Comparison of ENCODE assay signal across 17 cellular contexts in the genomic region with DNA sequence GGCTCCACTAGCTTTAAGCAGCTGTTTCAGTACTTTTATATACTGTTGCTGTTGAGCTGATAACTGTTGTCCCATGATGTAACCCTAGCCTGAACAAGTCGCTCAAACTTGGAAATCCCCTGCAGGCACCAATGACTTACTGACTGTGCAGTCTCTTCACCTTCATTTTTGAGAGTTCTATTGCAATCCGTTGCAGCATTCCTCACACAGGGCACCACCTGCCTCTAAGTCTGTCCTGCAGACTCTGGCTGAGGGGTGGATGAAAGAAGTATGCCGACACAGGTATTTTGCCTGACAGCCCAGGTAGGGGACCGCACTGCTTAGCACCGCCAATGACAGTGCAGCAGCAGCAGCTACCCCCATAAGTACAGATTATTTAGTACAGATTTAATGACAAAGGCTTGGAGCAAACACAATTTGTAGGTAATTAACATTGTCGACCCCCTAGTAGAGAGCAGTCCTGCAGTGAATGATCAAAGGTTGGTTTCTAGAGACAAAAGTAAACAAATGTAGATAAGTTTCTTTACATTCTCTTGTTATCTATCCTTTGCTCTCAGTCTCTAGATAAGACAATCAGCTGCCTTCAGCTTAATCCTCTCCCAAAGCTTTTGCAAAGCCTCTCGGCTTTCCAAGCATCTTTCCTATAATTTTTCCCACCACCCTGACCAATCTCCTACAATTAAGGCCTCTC.
A peak's percentile ranks its signal among the peaks of the same experiment; 100 is the strongest.
DNase-seq lines count a peak whose midpoint lies in the region; TF ChIP-seq lines count a peak whose summit lies in the region.
"Had no signal": no experiment of that assay in that cellular context is flagged by ENCODE, and none has a peak within 500 bp of the region (broad histone marks: within the 10 kb centered on the region; RNA-seq: fewer than 3 reads in every experiment).

No MANE protein-coding gene starts in this region.

- in situ Hi-C loops in brain microvascular endothelial cell (cut with HindIII; ENCODE audit: low pct_ligation_motif_present, low sequenced_read_pairs) = no loop called here

- H2AFZ ChIP-seq in Karpas-422 (ENCODE audit: low read length) = no peak overlapping the region

- peaks cover 11% of the 10 kb centered on the region for H3K4me1 Mint-ChIP-seq in Caco-2 (ENCODE audit: low read depth, unreplicated experiment)
- H3K4me1 Mint-ChIP-seq: CD4-positive, alpha-beta memory T cell had no signal

- H3K36me3 ChIP-seq in Caco-2 (ENCODE audit: control insufficient read depth, insufficient read depth, low read length) (no peaks in the 10 kb centered on the region), HUES48 (ENCODE audit: control insufficient read depth, insufficient read depth, low read length) (no peaks in the 10 kb centered on the region), brain microvascular endothelial cell (replicated peaks) (no peaks in the 10 kb centered on the region), mesendoderm (ENCODE audit: control insufficient read depth, insufficient read depth, low read length) (no peaks in the 10 kb centered on the region), Karpas-422 (ENCODE audit: insufficient read depth, low read length) (no peaks in the 10 kb centered on the region)

- TF ChIP-seq CTCF in Caco-2 (IDR thresholded peaks at IDR 0.05; ENCODE audit: insufficient read depth in 1 of 2, low read depth in 1 of 2, low read length in 1 of 2, severe bottlenecking in 1 of 2, unreplicated experiment in 1 of 2) (no peak), brain microvascular endothelial cell (IDR thresholded peaks at IDR 0.05; ENCODE audit: low read depth, low read length, missing control alignments) (no peak)

- H3K27me3 ChIP-seq in Caco-2 (replicated peaks; ENCODE audit: control insufficient read depth, insufficient read depth, low read length) (no peaks in the 10 kb centered on the region), HUES48 (ENCODE audit: control insufficient read depth, insufficient read depth, low read length) (no peaks in the 10 kb centered on the region), brain microvascular endothelial cell (replicated peaks) (no peaks in the 10 kb centered on the region), mesendoderm (ENCODE audit: insufficient read depth, low read length, poor library complexity) (no peaks in the 10 kb centered on the region), Karpas-422 (ENCODE audit: low read length) (no peaks in the 10 kb centered on the region)

- H2BK5ac ChIP-seq in mesendoderm (ENCODE audit: low read length) = no peak overlapping the region

- POLR2A ChIA-PET in Caco-2 (lab: Charles Lee) = no interaction called here

- H4K8ac ChIP-seq in mesendoderm (ENCODE audit: low read depth, low read length) = no peak overlapping the region

- H3K4ac ChIP-seq in mesendoderm (ENCODE audit: low read depth, low read length) = no peak overlapping the region

- H3K4me3 ChIP-seq in Caco-2 (ENCODE audit: low read depth, low read length) (no peak overlapping the region), HUES48 (ENCODE audit: low read depth, low read length) (no peak overlapping the region), brain microvascular endothelial cell (ENCODE audit: low read depth, low read length) (no peak overlapping the region), mesendoderm (ENCODE audit: low read length) (no peak overlapping the region), Karpas-422 (ENCODE audit: low read length) (no peak overlapping the region)

- no peak overlapping the region for H2BK15ac ChIP-seq in mesendoderm (replicated peaks; ENCODE audit: low read depth)

- H3K36me3 Mint-ChIP-seq in Caco-2 (ENCODE audit: insufficient read depth, unreplicated experiment) = peaks cover 22% of the 10 kb centered on the region
- H3K36me3 Mint-ChIP-seq: CD4-positive, alpha-beta memory T cell had no signal

- CTCF ChIA-PET in Caco-2 (lab: Charles Lee) = interaction anchor here (0.6 to 1.0 kb wide), 2 partner anchors 43 to 850 kb away, joined by 3 to 8 read pairs; no protein-coding TSS in a partner anchor

- H3K4me3 Mint-ChIP-seq in Caco-2 (ENCODE audit: unreplicated experiment) = peak overlapping the region; percentile 57
- H3K4me3 Mint-ChIP-seq: CD4-positive, alpha-beta memory T cell had no signal

- no TSS peak for BruUV-seq in Caco-2 (replicated peaks; lab: Mats Ljungman, UMichigan)

- intact Hi-C loops in Caco-2 (cut with micrococcal nuclease; ENCODE audit: unreplicated experiment) = loop anchor here (1.0 to 10.0 kb wide), 4 partner anchors 43 to 750 kb away; no protein-coding TSS in a partner anchor

- peak overlapping the region; percentile 29 for H3K27ac ChIP-seq in HUES48 (ENCODE audit: low read depth, low read length)
- no peak overlapping the region for H3K27ac ChIP-seq in brain microvascular endothelial cell
- H3K27ac ChIP-seq in mesendoderm (ENCODE audit: low read depth, low read length) = peak overlapping the region; percentile 43
- H3K27ac ChIP-seq in Karpas-422 (ENCODE audit: low read length) = no peak overlapping the region

- no peak overlapping the region for H2BK120ac ChIP-seq in mesendoderm (ENCODE audit: low read depth, low read length)

- no peak overlapping the region for H3K4me2 ChIP-seq in mesendoderm (ENCODE audit: low read length)
- H3K4me2 ChIP-seq in Karpas-422 (ENCODE audit: low read depth, low read length, poor library complexity, severe bottlenecking) = no peak overlapping the region
- H3K4me2 ChIP-seq: SK-N-SH had no signal

- H3K9ac ChIP-seq in HUES48 (ENCODE audit: low read depth, low read length) (no peak overlapping the region), mesendoderm (ENCODE audit: low read length) (no peak overlapping the region), Karpas-422 (ENCODE audit: low read length) (no peak overlapping the region)
- H3K9ac ChIP-seq: SK-N-SH had no signal

- H3K18ac ChIP-seq in mesendoderm (ENCODE audit: low read length) = no peak overlapping the region

- no peaks in the 10 kb centered on the region for H3K79me2 ChIP-seq in mesendoderm (ENCODE audit: control insufficient read depth, insufficient read depth, low read length)
- H3K79me2 ChIP-seq in Karpas-422 (ENCODE audit: low read length) = no peaks in the 10 kb centered on the region

- no CpG with 5 or more reads among the region's 7 CpGs for WGBS in mesendoderm (ENCODE audit: extremely low coverage, insufficient coverage, low lambda C conversion rate)

- H2AK5ac ChIP-seq in mesendoderm (ENCODE audit: low read length) = no peak overlapping the region

- H4K5ac ChIP-seq in mesendoderm (ENCODE audit: low read length) = no peak overlapping the region

- no peak overlapping the region for H3K56ac ChIP-seq in mesendoderm (ENCODE audit: low read length)

- H3K9me3 Mint-ChIP-seq in Caco-2 (ENCODE audit: unreplicated experiment) = peaks cover 24% of the 10 kb centered on the region

- H3K23ac ChIP-seq in mesendoderm (ENCODE audit: low read length) = no peak overlapping the region

- H3K27me3 Mint-ChIP-seq in Caco-2 (ENCODE audit: insufficient read depth, unreplicated experiment) = no peaks in the 10 kb centered on the region
- H3K27me3 Mint-ChIP-seq: CD4-positive, alpha-beta memory T cell had no signal

- H3K79me1 ChIP-seq in mesendoderm (ENCODE audit: low read length) = no peaks in the 10 kb centered on the region

- no peaks in the 10 kb centered on the region for H3K9me2 ChIP-seq in Karpas-422 (replicated peaks; ENCODE audit: insufficient read depth, low read length)
- H3K9me2 ChIP-seq: SK-N-SH had no signal

- peak overlapping the region; percentile 95 for H3K27ac Mint-ChIP-seq in Caco-2 (ENCODE audit: unreplicated experiment)
- H3K27ac Mint-ChIP-seq: CD4-positive, alpha-beta memory T cell had no signal

- H3K4me1 ChIP-seq in Caco-2 (peaks cover 35% of the 10 kb centered on the region), HUES48 (ENCODE audit: control insufficient read depth, insufficient read depth, low read length) (no peaks in the 10 kb centered on the region), mesendoderm (ENCODE audit: control insufficient read depth, low read depth, low read length) (no peaks in the 10 kb centered on the region), Karpas-422 (ENCODE audit: low read length) (no peaks in the 10 kb centered on the region)

- H3K9me3 ChIP-seq in Caco-2 = peaks cover 29% of the 10 kb centered on the region
- H3K9me3 ChIP-seq in HUES48 (ENCODE audit: control insufficient read depth, insufficient read depth, low read length) = peaks cover 6% of the 10 kb centered on the region; the same call in 1 of the 2 replicates
- no peaks in the 10 kb centered on the region for H3K9me3 ChIP-seq in Karpas-422 (ENCODE audit: low read length)
- H3K9me3 ChIP-seq: SK-N-SH had no signal

- DNase-seq in Caco-2 (peak; percentile 89 to 92), brain microvascular endothelial cell (peak; percentile 8), mesendoderm (peak; percentile 80), Karpas-422 (no peak), AG20443 (ENCODE audit: low spot score) (no peak)
- DNase-seq in activated CD4-positive, alpha-beta T cell treated with anti-CD3 and anti-CD28 coated beads for 4 hours = no peak
- DNase-seq: CD4-positive, alpha-beta memory T cell; DMS79; H7; NCI-H1105; NCI-H1694; NCI-H2081 treated with DMSO at 0.1 percent for 48 hours; NCI-H510A; NCI-H748 treated with DMSO at 0.1 percent for 48 hours; SHP77 treated with DMSO at 0.1 percent for 48 hours; SK-N-SH had no signal

- no peaks in the 10 kb centered on the region for H4K20me1 ChIP-seq in Karpas-422 (ENCODE audit: insufficient read depth, low read depth, low read length)

Comparison
In these comparisons a context has a peak if more than half of its experiments do, and no peak if none do; other contexts are left out.
1. DNase-seq: peak in Caco-2 (2 of 2), brain microvascular endothelial cell (single experiment) and mesendoderm (single experiment); none in activated CD4-positive, alpha-beta T cell treated with anti-CD3 and anti-CD28 coated beads for 4 hours (0 of 2), Karpas-422 (single experiment) and AG20443 (single experiment).
2. H3K27ac ChIP-seq: peak in HUES48 (single experiment) and mesendoderm (single experiment); none in brain microvascular endothelial cell (single experiment) and Karpas-422 (single experiment).